9 cellular contexts compared by ENCODE assay signal in the genomic region with DNA sequence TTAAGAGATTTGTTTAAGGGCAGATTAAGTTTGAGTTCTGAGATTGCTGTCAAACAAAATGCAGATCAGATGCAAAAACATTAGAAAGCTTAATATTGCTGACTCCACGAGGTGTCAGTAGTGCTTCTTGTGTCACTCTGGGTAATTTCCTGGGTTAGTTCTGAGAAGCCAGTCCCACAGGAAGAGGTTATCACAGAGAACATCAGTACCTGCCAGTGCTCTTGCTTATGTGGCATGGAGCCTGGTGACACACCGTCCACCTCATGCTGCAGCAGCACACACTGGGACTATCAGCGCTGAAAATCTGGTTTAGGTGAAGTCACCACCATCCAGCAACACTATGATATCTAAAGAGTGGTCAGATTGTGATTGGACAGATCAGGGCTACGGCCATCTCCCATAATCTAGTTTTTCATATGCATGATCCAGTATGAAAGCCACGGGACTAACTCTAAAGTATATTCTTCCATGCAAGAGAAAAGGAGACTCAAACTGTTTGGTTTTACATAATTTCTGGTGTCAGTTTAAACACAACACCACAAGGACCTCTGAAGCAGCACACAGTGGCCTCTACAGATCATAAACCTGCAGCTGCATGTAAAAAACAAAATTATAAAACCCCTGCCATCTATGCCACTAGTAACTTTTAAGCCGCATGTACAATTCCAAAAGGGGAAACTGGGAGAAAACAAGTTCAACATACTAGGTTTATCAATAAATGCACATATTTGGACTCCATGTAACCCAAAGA. TPM values are rescaled to one million over a fixed set of nuclear protein-coding genes. Genes with fewer than 3 reads are reported as not detected.
DNase-seq lines count a peak whose midpoint lies in the region; ATAC-seq and TF ChIP-seq lines count a peak whose summit lies in the region.
"Had no signal": no experiment of that assay in that cellular context is flagged by ENCODE, and none has a peak within 500 bp of the region (broad histone marks: within the 10 kb centered on the region; RNA-seq: fewer than 3 reads in every experiment).

No MANE protein-coding gene starts in this region.

- ATAC-seq in DND-41 (ENCODE audit: insufficient read depth, low read depth): peak; percentile 100
- ATAC-seq in GM19463 (IDR thresholded peaks at IDR 0.05; ENCODE audit: unreplicated experiment): peak; percentile 88
- ATAC-seq in HG03565 (IDR thresholded peaks at IDR 0.05; ENCODE audit: unreplicated experiment): peak; percentile 73
- peak; percentile 96 to 100 (median 100) for ATAC-seq in T-cell (replicated peaks in 1 of 4)

- H3K27me3 ChIP-seq in DND-41 (ENCODE audit: insufficient read depth, low read length, poor library complexity) (no peaks in the 10 kb centered on the region), kidney epithelial cell (ENCODE audit: control insufficient read depth, insufficient read depth, low read length) (no peaks in the 10 kb centered on the region)

- H3K27ac ChIP-seq in DND-41 (ENCODE audit: low read length): peak overlapping the region; percentile 61

- no peaks in the 10 kb centered on the region for H3K9me3 Mint-ChIP-seq in T-cell
- H3K9me3 Mint-ChIP-seq: dendritic cell treated with granulocyte-macrophage colony-stimulating factor and Interleukin-4, amounts not matched to agents 40 ng/mL and 50 ng/mL, for 4 days had no signal

- POLR2A ChIA-PET in T-cell (lab: Charles Lee): no interaction called here

- H3K4me3 ChIP-seq in DND-41 (ENCODE audit: low read depth in 1 of 2, low read length in 2 of 2) (no peak overlapping the region), kidney epithelial cell (ENCODE audit: low read depth, low read length) (no peak overlapping the region)

- CTCF ChIA-PET in T-cell (lab: Charles Lee): interaction anchor here (0.5 to 5.3 kb wide), 18 partner anchors 12 to 406 kb away, joined by 3 to 43 read pairs (median 3); no protein-coding TSS in a partner anchor

- peaks cover 11% of the 10 kb centered on the region for H3K4me1 ChIP-seq in DND-41 (ENCODE audit: insufficient read depth, low read length)

- H3K9ac ChIP-seq in DND-41 (ENCODE audit: low read depth, low read length): no peak overlapping the region

- H3K4me1 Mint-ChIP-seq in T-cell: peaks cover 16 to 21% (median 17%) of the 10 kb centered on the region in 3 donors

- peak overlapping the region; percentile 53 for H2AFZ ChIP-seq in DND-41 (ENCODE audit: low read depth, low read length)

- peak overlapping the region; percentile 86 to 87 for H3K27ac Mint-ChIP-seq in T-cell
- H3K27ac Mint-ChIP-seq: dendritic cell treated with granulocyte-macrophage colony-stimulating factor and Interleukin-4, amounts not matched to agents 40 ng/mL and 50 ng/mL, for 4 days had no signal

- no peaks in the 10 kb centered on the region for H3K9me3 ChIP-seq in DND-41 (ENCODE audit: insufficient read depth, low read length, severe bottlenecking)

- peaks cover 17% of the 10 kb centered on the region; the same call in 1 of the 2 replicates for H3K36me3 ChIP-seq in DND-41 (ENCODE audit: insufficient read depth, low read length)
- H3K36me3 ChIP-seq in kidney epithelial cell (ENCODE audit: control insufficient read depth, insufficient read depth, low read length): no peaks in the 10 kb centered on the region

- H4K20me1 ChIP-seq in DND-41 (ENCODE audit: insufficient read depth, low read length): no peaks in the 10 kb centered on the region

- H3K4me3 Mint-ChIP-seq in T-cell: peak overlapping the region in 2 of 3 donors; percentile 26 to 51
- H3K4me3 Mint-ChIP-seq: dendritic cell treated with granulocyte-macrophage colony-stimulating factor and Interleukin-4, amounts not matched to agents 40 ng/mL and 50 ng/mL, for 4 days had no signal

- H3K79me2 ChIP-seq in DND-41 (ENCODE audit: insufficient read depth, low read length): no peaks in the 10 kb centered on the region

- peaks cover 36% of the 10 kb centered on the region for H3K36me3 Mint-ChIP-seq in T-cell

- H3K4me2 ChIP-seq in DND-41 (ENCODE audit: insufficient read depth, low read length): peak overlapping the region; percentile 54

- no peaks in the 10 kb centered on the region for H3K27me3 Mint-ChIP-seq in T-cell
- H3K27me3 Mint-ChIP-seq: dendritic cell treated with granulocyte-macrophage colony-stimulating factor and Interleukin-4, amounts not matched to agents 40 ng/mL and 50 ng/mL, for 4 days had no signal

- peak; percentile 81 for TF ChIP-seq CTCF in DND-41 (IDR thresholded peaks at IDR 0.05; ENCODE audit: borderline replicate concordance, extremely low read depth, low read length, poor library complexity, severe bottlenecking)
- peak; percentile 50 for TF ChIP-seq CTCF in kidney epithelial cell (IDR thresholded peaks at IDR 0.05; ENCODE audit: insufficient read depth, low read length, poor library complexity, severe bottlenecking)

- DNase-seq in DND-41 (peak; percentile 70), T-cell (peak in 33 of 34 experiments; percentile 5 to 51 (median 29)), amniotic epithelial cell (ENCODE audit: low read depth) (peak; percentile 61), kidney epithelial cell (ENCODE audit: low read depth) (peak; percentile 26), SHP77 (lab: John Stamatoyannopoulos, UW) (no peak)
- peak; percentile 4 to 26 for DNase-seq in stimulated activated CD8-positive, alpha-beta memory T cell treated with anti-CD3 and anti-CD28 coated beads, Interleukin-4, amount 100 ng/mL, for 1 hour (ENCODE audit: low read depth in 2 of 2, low spot score in 1 of 2)

RNA-seq across cellular contexts. Expression of a gene that starts 36.1 kb away (rescaled TPM):
- total RNA-seq in T-cell (under 1 TPM; 0.33 to 0.73 (median 0.53) TPM), kidney epithelial cell (26.4 and 30.9 TPM in 2 replicates)

Comparison
In these comparisons a context has a peak if more than half of its experiments do, and no peak if none do; other contexts are left out.
1. DNase-seq: peak in DND-41 (single experiment), T-cell (33 of 34), amniotic epithelial cell (single experiment), kidney epithelial cell (single experiment) and stimulated activated CD8-positive, alpha-beta memory T cell treated with anti-CD3 and anti-CD28 coated beads, Interleukin-4, amount 100 ng/mL, for 1 hour (2 of 2); none in SHP77 (0 of 2).
2. RNA of a gene that starts 36.1 kb away (total RNA-seq): 26.4 to 30.9 TPM in kidney epithelial cell; 0.33 to 0.73 TPM in T-cell; every median in the first group is over 10 times any median in the second.
3. Peak in every context shown above with its lines, with median percentiles within 50 percentile points of each other: ATAC-seq.